10 cellular contexts compared by ENCODE assay signal in genomic region chr2:232890896-232891601, GRCh38. TPM values are rescaled to one million over a fixed set of nuclear protein-coding genes. Genes with fewer than 3 reads are reported as not detected.
DNase-seq lines count a peak whose midpoint lies in the region; ATAC-seq and TF ChIP-seq lines count a peak whose summit lies in the region.
"Had no signal": no experiment of that assay in that cellular context is flagged by ENCODE, and none has a peak within 500 bp of the region (broad histone marks: within the 10 kb centered on the region; RNA-seq: fewer than 3 reads in every experiment).

No MANE protein-coding gene starts in this region.

- H3K36me3 ChIP-seq in H7 (replicated peaks; ENCODE audit: control insufficient read depth, insufficient read depth, low read length) = no peaks in the 10 kb centered on the region
- no peaks in the 10 kb centered on the region for H3K36me3 ChIP-seq in OCI-LY3 (replicated peaks; ENCODE audit: low read depth, low read length)

- H3K4me3 ChIP-seq in H7 (ENCODE audit: insufficient read depth, low read depth, low read length) (no peak overlapping the region), OCI-LY3 (ENCODE audit: low read length) (peak overlapping the region; percentile 63)

- H3K27ac ChIP-seq in OCI-LY3 (ENCODE audit: low read length) = no peak overlapping the region

- peak overlapping the region; percentile 52 for H3K4me2 ChIP-seq in OCI-LY3 (ENCODE audit: low read length)

- H3K4me1 Mint-ChIP-seq in progenitor cell of endocrine pancreas (ENCODE audit: low read depth) = peaks cover 7% of the 10 kb centered on the region

- TF ChIP-seq CTCF in OCI-LY3 (IDR thresholded peaks at IDR 0.05; ENCODE audit: low read depth, low read length) = no peak
- no peak for TF ChIP-seq CTCF in progenitor cell of endocrine pancreas (IDR thresholded peaks at IDR 0.05; ENCODE audit: unreplicated experiment)

- DNase-seq in H7 (peak; percentile 91), progenitor cell of endocrine pancreas (ENCODE audit: low spot score, unreplicated experiment) (peak; percentile 35), epidermal melanocyte (ENCODE audit: insufficient read length, low spot score) (no peak)
- DNase-seq: amygdala, NCI-H2171 had no signal

- peak overlapping the region; percentile 12 for H3K4me3 Mint-ChIP-seq in progenitor cell of endocrine pancreas (ENCODE audit: low read depth)

- ATAC-seq in esophagus mucosa (peak; percentile 58), HG03457 (IDR thresholded peaks at IDR 0.05; ENCODE audit: unreplicated experiment) (no peak), HG03442 (IDR thresholded peaks at IDR 0.05; ENCODE audit: unreplicated experiment) (no peak), HG03521 (IDR thresholded peaks at IDR 0.05; ENCODE audit: unreplicated experiment) (no peak)

- H4K20me1 ChIP-seq in OCI-LY3 (ENCODE audit: insufficient read depth, low read length) = no peaks in the 10 kb centered on the region

- peaks cover 11% of the 10 kb centered on the region for H3K27me3 Mint-ChIP-seq in progenitor cell of endocrine pancreas

- no peaks in the 10 kb centered on the region for H3K36me3 Mint-ChIP-seq in progenitor cell of endocrine pancreas (ENCODE audit: insufficient read depth)

- no peaks in the 10 kb centered on the region for H3K4me1 ChIP-seq in OCI-LY3 (ENCODE audit: low read length)

- H3K27ac Mint-ChIP-seq in progenitor cell of endocrine pancreas = peak overlapping the region; percentile 29

- H3K79me2 ChIP-seq in OCI-LY3 (ENCODE audit: low read length) = no peaks in the 10 kb centered on the region

- H3K9me3 Mint-ChIP-seq in progenitor cell of endocrine pancreas (ENCODE audit: low read depth) = no peaks in the 10 kb centered on the region

- no peak overlapping the region for H3K9ac ChIP-seq in OCI-LY3 (ENCODE audit: low read length)

- H2AFZ ChIP-seq in OCI-LY3 (ENCODE audit: low read depth, low read length) = no peak overlapping the region

- no peaks in the 10 kb centered on the region for H3K9me3 ChIP-seq in OCI-LY3 (ENCODE audit: insufficient read depth, low read length)

- H3K27me3 ChIP-seq in H7 (ENCODE audit: control insufficient read depth, insufficient read depth, low read length) (no peaks in the 10 kb centered on the region), OCI-LY3 (ENCODE audit: low read depth, low read length) (no peaks in the 10 kb centered on the region)

RNA-seq across cellular contexts. Expression of gene SNORC, which starts 21.0 kb away (rescaled TPM):
- total RNA-seq in H7 (2014; rRNA removed; shearing (Covaris generic)) = 1.6 and 5.2 TPM in 2 replicates
- total RNA-seq in esophagus mucosa (1.8 TPM), progenitor cell of endocrine pancreas (1.8 and 2.8 TPM in 2 replicates)
